In genomic region chr3:178439504-178439903, GRCh38 we compare ENCODE assay signal across 14 cellular contexts.
DNase-seq lines count a peak whose midpoint lies in the region; ATAC-seq, FAIRE-seq and TF ChIP-seq lines count a peak whose summit lies in the region.
"Had no signal": no experiment of that assay in that cellular context is flagged by ENCODE, and none has a peak within 500 bp of the region (broad histone marks: within the 10 kb centered on the region; RNA-seq: fewer than 3 reads in every experiment).

No MANE protein-coding gene starts in this region.

- no peak overlapping the region; the same call in 1 of the 2 replicates for H2AFZ ChIP-seq in K562 (ENCODE audit: low read depth, low read length)
- no peak overlapping the region for H2AFZ ChIP-seq in neural progenitor cell (replicated peaks)

- no peaks in the 10 kb centered on the region for H3K9me1 ChIP-seq in K562 (ENCODE audit: control insufficient read depth, insufficient read depth, low read length)

- no peaks in the 10 kb centered on the region for H3K36me3 ChIP-seq in K562 (ENCODE audit: control insufficient read depth, insufficient read depth, low read length)
- H3K36me3 ChIP-seq in neural progenitor cell: no peaks in the 10 kb centered on the region
- H3K36me3 ChIP-seq: SJSA1 had no signal

- H3K27me3 Mint-ChIP-seq in neural progenitor cell (ENCODE audit: insufficient read depth, low read depth): peaks cover 4% of the 10 kb centered on the region
- H3K27me3 Mint-ChIP-seq in activated CD4-positive, alpha-beta T cell treated with anti-CD3 and anti-CD28 coated beads, Interleukin-2, amount 10 ng/mL, durations not matched to agents 7 days and 5 days: no peaks in the 10 kb centered on the region

- DNase-seq in DMS153 (lab: John Stamatoyannopoulos, UW) (peak; percentile 14), DMS153 treated with DMSO at 0.1 percent for 48 hours (lab: John Stamatoyannopoulos, UW; ENCODE audit: unreplicated experiment) (no peak), LHCN-M2 (ENCODE audit: low read depth) (peak; percentile 57), K562 (ENCODE audit: extremely low read depth in 1 of 4, low spot score in 3 of 4) (peak in 2 of 4 experiments; percentile 20), neural progenitor cell (ENCODE audit: low spot score) (peak; percentile 8)
- DNase-seq in activated CD4-positive, alpha-beta T cell treated with anti-CD3 and anti-CD28 coated beads, Interleukin-2, amount 50 U/mL, for 48 hours: no peak
- DNase-seq in activated CD4-positive, alpha-beta T cell treated with anti-CD3 and anti-CD28 coated beads, Interleukin-2, amount 10 ng/mL, durations not matched to agents 7 days and 5 days: no peak
- DNase-seq in stimulated activated naive CD4-positive, alpha-beta T cell (lab: John Stamatoyannopoulos, UW): no peak
- DNase-seq: 8988T, kidney had no signal

- TF ChIP-seq RAD21 in K562 (CRISPR knock-in tag; conservative IDR thresholded peaks at IDR 0.05 in 1 of 2, IDR thresholded peaks at IDR 0.05 in 1 of 2): no peak

- H3K4me1 ChIP-seq in K562 (replicated peaks in 1 of 2; ENCODE audit: control insufficient read depth in 2 of 2, insufficient read depth in 2 of 2, low read length in 2 of 2) (no peaks in the 10 kb centered on the region; a peak in 1 of 5 replicates), neural progenitor cell (peaks cover 9% of the 10 kb centered on the region)
- H3K4me1 ChIP-seq: SJSA1 had no signal

- H3K27me3 ChIP-seq in K562 (ENCODE audit: control insufficient read depth in 2 of 2, insufficient read depth in 2 of 2, low read length in 2 of 2): no peaks in the 10 kb centered on the region
- no peaks in the 10 kb centered on the region for H3K27me3 ChIP-seq in neural progenitor cell
- H3K27me3 ChIP-seq: SJSA1 had no signal

- H4K20me1 ChIP-seq in K562 (replicated peaks; ENCODE audit: control insufficient read depth, insufficient read depth, low read length) (no peaks in the 10 kb centered on the region), neural progenitor cell (ENCODE audit: low read depth) (no peaks in the 10 kb centered on the region)

- intact Hi-C loops in K562 (cut with micrococcal nuclease): loop anchor here (5.0 kb wide), 1 partner anchor 883 kb away; the partner anchor contains the start of gene ZNF639

- peaks cover 5% of the 10 kb centered on the region for H3F3A ChIP-seq in neural progenitor cell (ENCODE audit: low read depth)

- TF ChIP-seq EP300 in K562 (IDR thresholded peaks at IDR 0.05; ENCODE audit: low read length): no peak

- 0% methylated on average over 2 of the region's 2 CpGs for WGBS in K562 (ENCODE audit: insufficient coverage, low coverage, missing lambda C conversion rate)

- CTCF ChIA-PET in K562 (lab: Yijun Ruan, JAX; ENCODE audit: low intra/inter-chr PET ratio): no interaction called here
- CTCF ChIA-PET in activated CD4-positive, alpha-beta T cell treated with anti-CD3 and anti-CD28 coated beads, Interleukin-2, amount 10 ng/mL, durations not matched to agents 7 days and 5 days (lab: Charles Lee): no interaction called here

- POLR2A ChIA-PET in K562 (lab: Yijun Ruan, JAX): interaction anchor here (1.0 kb wide), 1 partner anchor 10 kb away, joined by 3 read pairs; no protein-coding TSS in a partner anchor
- POLR2A ChIA-PET in activated CD4-positive, alpha-beta T cell treated with anti-CD3 and anti-CD28 coated beads, Interleukin-2, amount 10 ng/mL, durations not matched to agents 7 days and 5 days (lab: Charles Lee): no interaction called here

- no peak overlapping the region for H3K9ac ChIP-seq in K562 (ENCODE audit: insufficient read depth in 1 of 2, low read depth in 2 of 2, low read length in 2 of 2)
- no peak overlapping the region for H3K9ac ChIP-seq in neural progenitor cell

- no TSS peak for BruUV-seq in K562 (replicated peaks; lab: Mats Ljungman, UMichigan)

- no peaks in the 10 kb centered on the region for H3K36me3 Mint-ChIP-seq in neural progenitor cell
- H3K36me3 Mint-ChIP-seq in activated CD4-positive, alpha-beta T cell treated with anti-CD3 and anti-CD28 coated beads, Interleukin-2, amount 10 ng/mL, durations not matched to agents 7 days and 5 days (ENCODE audit: low read depth): no peaks in the 10 kb centered on the region

- H3K4me3 ChIP-seq in K562: no peak overlapping the region
- H3K4me3 ChIP-seq in neural progenitor cell: no peak overlapping the region
- H3K4me3 ChIP-seq: SJSA1 had no signal

- H3K9me3 ChIP-seq in K562 (replicated peaks; ENCODE audit: control insufficient read depth, insufficient read depth, low read depth, low read length) (no peaks in the 10 kb centered on the region), neural progenitor cell (ENCODE audit: low read depth) (no peaks in the 10 kb centered on the region)
- H3K9me3 ChIP-seq: SJSA1 had no signal

- TF ChIP-seq CTCF in K562 (IDR thresholded peaks at IDR 0.05 in 2 of 3, conservative IDR thresholded peaks at IDR 0.05 in 1 of 3; ENCODE audit: insufficient read depth in 2 of 3, low read depth in 1 of 3, low read length in 3 of 3) (no peak), neural progenitor cell (IDR thresholded peaks at IDR 0.05) (no peak)

- H3K9me3 Mint-ChIP-seq in neural progenitor cell: no peaks in the 10 kb centered on the region
- H3K9me3 Mint-ChIP-seq in activated CD4-positive, alpha-beta T cell treated with anti-CD3 and anti-CD28 coated beads, Interleukin-2, amount 10 ng/mL, durations not matched to agents 7 days and 5 days: no peaks in the 10 kb centered on the region
- H3K9me3 Mint-ChIP-seq: dendritic cell treated with granulocyte-macrophage colony-stimulating factor and Interleukin-4, amounts not matched to agents 40 ng/mL and 50 ng/mL, for 4 days; stimulated activated naive CD8-positive, alpha-beta T cell treated with anti-CD3 and anti-CD28 coated beads, Interleukin-15, Interleukin-2, amounts not matched to agents 100 ng/mL and 50 ng/mL, for 24 hours had no signal

- H3K4me3 Mint-ChIP-seq in neural progenitor cell: no peak overlapping the region
- no peak overlapping the region for H3K4me3 Mint-ChIP-seq in activated CD4-positive, alpha-beta T cell treated with anti-CD3 and anti-CD28 coated beads, Interleukin-2, amount 10 ng/mL, durations not matched to agents 7 days and 5 days
- H3K4me3 Mint-ChIP-seq: dendritic cell treated with granulocyte-macrophage colony-stimulating factor and Interleukin-4, amounts not matched to agents 40 ng/mL and 50 ng/mL, for 4 days; stimulated activated naive CD8-positive, alpha-beta T cell treated with anti-CD3 and anti-CD28 coated beads, Interleukin-15, Interleukin-2, amounts not matched to agents 100 ng/mL and 50 ng/mL, for 24 hours had no signal

- no peak for TF ChIP-seq POLR2A in K562 (conservative IDR thresholded peaks at IDR 0.05)

- peak; percentile 69 for FAIRE-seq in K562 (lab: Jason Lieb, UNC)
- FAIRE-seq: GM12891, kidney had no signal

- in situ Hi-C loops in K562 (cut with MboI): loop anchor here (25.0 kb wide), 1 partner anchor 523 kb away; no protein-coding TSS in a partner anchor

- peak; percentile 71 for ATAC-seq in K562

- H3K79me2 ChIP-seq in K562 (ENCODE audit: control insufficient read depth, insufficient read depth, low read length) (no peaks in the 10 kb centered on the region), neural progenitor cell (ENCODE audit: low read depth) (no peaks in the 10 kb centered on the region)

- H3K4me1 Mint-ChIP-seq in neural progenitor cell: peaks cover 7% of the 10 kb centered on the region
- no peaks in the 10 kb centered on the region for H3K4me1 Mint-ChIP-seq in activated CD4-positive, alpha-beta T cell treated with anti-CD3 and anti-CD28 coated beads, Interleukin-2, amount 10 ng/mL, durations not matched to agents 7 days and 5 days

- H3K27ac ChIP-seq in K562 (ENCODE audit: extremely low read depth, low read depth, low read length): no peak overlapping the region
- H3K27ac ChIP-seq in neural progenitor cell: no peak overlapping the region
- H3K27ac ChIP-seq: SJSA1 had no signal

- H3K27ac Mint-ChIP-seq in neural progenitor cell: no peak overlapping the region
- H3K27ac Mint-ChIP-seq in activated CD4-positive, alpha-beta T cell treated with anti-CD3 and anti-CD28 coated beads, Interleukin-2, amount 10 ng/mL, durations not matched to agents 7 days and 5 days: no peak overlapping the region
- H3K27ac Mint-ChIP-seq: dendritic cell treated with granulocyte-macrophage colony-stimulating factor and Interleukin-4, amounts not matched to agents 40 ng/mL and 50 ng/mL, for 4 days; stimulated activated naive CD8-positive, alpha-beta T cell treated with anti-CD3 and anti-CD28 coated beads, Interleukin-15, Interleukin-2, amounts not matched to agents 100 ng/mL and 50 ng/mL, for 24 hours had no signal

- no peak overlapping the region for H3K4me2 ChIP-seq in K562 (ENCODE audit: insufficient read depth, low read length)
- H3K4me2 ChIP-seq in neural progenitor cell: no peak overlapping the region

TF ChIP-seq in K562, 482 proteins besides CTCF, POLR2A, EP300 and RAD21 (continues in another document):
- TF ChIP-seq NFE2 (IDR thresholded peaks at IDR 0.05; ENCODE audit: low read depth): peak; percentile 83
- TF ChIP-seq ETS1 (conservative IDR thresholded peaks at IDR 0.05; ENCODE audit: control insufficient read depth, low read depth, low read length): no peak
- TF ChIP-seq MAFF (IDR thresholded peaks at IDR 0.05; ENCODE audit: low read length): peak; percentile 45; the same call in 1 of the 2 replicates
- no peak for TF ChIP-seq JUND (IDR thresholded peaks at IDR 0.05; ENCODE audit: borderline replicate concordance, low read depth, low read length)
- peak; percentile 18; the same call in 1 of the 3 replicates for TF ChIP-seq JUND (tag; IDR thresholded peaks at IDR 0.05; ENCODE audit: borderline replicate concordance, low read depth, low read length)
- TF ChIP-seq CBFA2T3 (IDR thresholded peaks at IDR 0.05): no peak
- TF ChIP-seq CXXC5 (CRISPR knock-in tag; IDR thresholded peaks at IDR 0.05): no peak
- TF ChIP-seq ZNF316 (IDR thresholded peaks at IDR 0.05): peak; percentile 60
- TF ChIP-seq MTA2 (IDR thresholded peaks at IDR 0.05; ENCODE audit: low read depth): no peak
- TF ChIP-seq ARID1B (IDR thresholded peaks at IDR 0.05): no peak
- no peak for TF ChIP-seq RAD51 (IDR thresholded peaks at IDR 0.05; ENCODE audit: borderline replicate concordance, low read depth)
- TF ChIP-seq MAFK (IDR thresholded peaks at IDR 0.05; ENCODE audit: low read length): peak; percentile 63
- TF ChIP-seq MAFG (tag; conservative IDR thresholded peaks at IDR 0.05): peak; percentile 75

Comparison
In these comparisons a context has a peak if more than half of its experiments do, and no peak if none do; other contexts are left out.
1. DNase-seq: peak in DMS153 (single experiment), LHCN-M2 (single experiment) and neural progenitor cell (single experiment); none in DMS153 treated with DMSO at 0.1 percent for 48 hours (single experiment), activated CD4-positive, alpha-beta T cell treated with anti-CD3 and anti-CD28 coated beads, Interleukin-2, amount 50 U/mL, for 48 hours (0 of 2), activated CD4-positive, alpha-beta T cell treated with anti-CD3 and anti-CD28 coated beads, Interleukin-2, amount 10 ng/mL, durations not matched to agents 7 days and 5 days (single experiment) and stimulated activated naive CD4-positive, alpha-beta T cell (0 of 6).